13 cellular contexts compared by ENCODE assay signal in genomic region chr13:66635526-66635925, GRCh38.
A peak's percentile ranks its signal among the peaks of the same experiment; 100 is the strongest.
DNase-seq lines count a peak whose midpoint lies in the region; ATAC-seq and TF ChIP-seq lines count a peak whose summit lies in the region.
"Had no signal": no experiment of that assay in that cellular context is flagged by ENCODE, and none has a peak within 500 bp of the region (broad histone marks: within the 10 kb centered on the region; RNA-seq: fewer than 3 reads in every experiment).

No MANE protein-coding gene starts in this region.

- H3K27me3 ChIP-seq in brain microvascular endothelial cell (replicated peaks) (no peaks in the 10 kb centered on the region), gastroesophageal sphincter (no peaks in the 10 kb centered on the region), right lobe of liver (no peaks in the 10 kb centered on the region)
- H3K27me3 ChIP-seq: body of pancreas, spleen had no signal

- WGBS in gastroesophageal sphincter (ENCODE audit: low coverage in 1 of 2), 2 donors, result 48 to 77% methylated on average over 1 of the region's 1 CpG
- 52% methylated on average over 1 of the region's 1 CpG for WGBS in right lobe of liver (ENCODE audit: insufficient coverage, low coverage, low lambda C conversion rate, missing lambda C conversion rate)

- H3K36me3 ChIP-seq in brain microvascular endothelial cell (replicated peaks) (no peaks in the 10 kb centered on the region), gastroesophageal sphincter (no peaks in the 10 kb centered on the region), right lobe of liver (no peaks in the 10 kb centered on the region)
- H3K36me3 ChIP-seq: spleen had no signal

- intact Hi-C loops in right lobe of liver (cut with DNase I), result no loop called here

- no peak for TF ChIP-seq EP300 in gastroesophageal sphincter (IDR thresholded peaks at IDR 0.05)

- in situ Hi-C loops in brain microvascular endothelial cell (cut with HindIII; ENCODE audit: low pct_ligation_motif_present, low sequenced_read_pairs), result no loop called here

- no peaks in the 10 kb centered on the region for H3K9me3 ChIP-seq in gastroesophageal sphincter
- H3K9me3 ChIP-seq in right lobe of liver, result no peaks in the 10 kb centered on the region
- H3K9me3 ChIP-seq: body of pancreas, spleen had no signal

- TF ChIP-seq CTCF in brain microvascular endothelial cell (IDR thresholded peaks at IDR 0.05; ENCODE audit: low read depth, low read length, missing control alignments), result no peak
- TF ChIP-seq CTCF in gastroesophageal sphincter (IDR thresholded peaks at IDR 0.05), result no peak
- no peak for TF ChIP-seq CTCF in right lobe of liver (IDR thresholded peaks at IDR 0.05)

- H3K27ac ChIP-seq in brain microvascular endothelial cell (peak overlapping the region; percentile 49), gastroesophageal sphincter (no peak overlapping the region), right lobe of liver (no peak overlapping the region)
- H3K27ac ChIP-seq: body of pancreas, spleen had no signal

- H3K4me1 ChIP-seq in gastroesophageal sphincter (no peaks in the 10 kb centered on the region), right lobe of liver (no peaks in the 10 kb centered on the region)
- H3K4me1 ChIP-seq: body of pancreas, spleen had no signal

- DNase-seq in AG20443 (ENCODE audit: low spot score) (peak; percentile 9), HS-5 (ENCODE audit: low read depth) (peak; percentile 43), brain microvascular endothelial cell (peak; percentile 54), kidney glomerular epithelial cell (lab: John Stamatoyannopoulos, UW) (peak; percentile 85), activated gamma-delta T cell treated with Interleukin-2 at 50 U/mL for 16 hours (no peak), right lobe of liver (no peak)
- DNase-seq: activated CD8-positive, alpha-beta memory T cell treated with anti-CD3 and anti-CD28 coated beads, Interleukin-2, amount 50 U/mL, for 48 hours; body of pancreas; CD4-positive, CD25-positive, alpha-beta regulatory T cell; hypothalamus; spleen had no signal

- TF ChIP-seq POLR2A in gastroesophageal sphincter (IDR thresholded peaks at IDR 0.05), result no peak
- no peak for TF ChIP-seq POLR2A in right lobe of liver (IDR thresholded peaks at IDR 0.05)

- ATAC-seq in gastroesophageal sphincter (no peak), HG02763 (IDR thresholded peaks at IDR 0.05; ENCODE audit: unreplicated experiment) (no peak), right lobe of liver (no peak)
- ATAC-seq: body of pancreas had no signal

- H3K4me3 ChIP-seq in brain microvascular endothelial cell (ENCODE audit: low read depth, low read length) (no peak overlapping the region), gastroesophageal sphincter (no peak overlapping the region), right lobe of liver (no peak overlapping the region)
- H3K4me3 ChIP-seq: body of pancreas, spleen had no signal

Comparison
In these comparisons a context has a peak if more than half of its experiments do, and no peak if none do; other contexts are left out.
1. DNase-seq: peak in AG20443 (single experiment), HS-5 (single experiment), brain microvascular endothelial cell (single experiment) and kidney glomerular epithelial cell (single experiment); none in activated gamma-delta T cell treated with Interleukin-2 at 50 U/mL for 16 hours (single experiment) and right lobe of liver (0 of 3).